ENCODE assay signal across 31 cellular contexts in genomic region chr6:7848229-7848628, GRCh38.
"Had no signal": no experiment of that assay in that cellular context is flagged by ENCODE, and none has a peak within 500 bp of the region (broad histone marks: within the 10 kb centered on the region; RNA-seq: fewer than 3 reads in every experiment).

No MANE protein-coding gene starts in this region.

- ATAC-seq: activated CD8-positive, alpha-beta T cell treated with anti-CD3 and anti-CD28 coated beads for 36 hours; activated T-cell treated with anti-CD3 and anti-CD28 coated beads, Interleukin-2, amount 50 U/mL, for 72 hours; activated T-helper 17 cell treated with anti-CD3 and anti-CD28 coated beads, Interleukin-2, amount 50 U/mL, for 72 hours; body of pancreas had no signal

- H3K4me1 Mint-ChIP-seq: activated B cell treated with CpG ODN at 0.5 μM for 24 hours; activated naive CD4-positive, alpha-beta T cell treated with anti-CD3 and anti-CD28 coated beads, Interleukin-2, amount 50 U/mL, for 24 hours; activated naive CD8-positive, alpha-beta T cell treated with anti-CD3 and anti-CD28 coated beads, Interleukin-2, amount 10 ng/mL, durations not matched to agents 7 days and 5 days; activated T-helper 17 cell treated with anti-CD3 and anti-CD28 coated beads, Interleukin-2, amount 50 U/mL, for 72 hours had no signal

- H3K4me3 Mint-ChIP-seq: activated B cell treated with CpG ODN at 0.5 μM for 24 hours; activated CD8-positive, alpha-beta T cell treated with anti-CD3 and anti-CD28 coated beads for 36 hours; activated naive CD4-positive, alpha-beta T cell treated with anti-CD3 and anti-CD28 coated beads, Interleukin-2, amount 50 U/mL, for 24 hours; activated naive CD8-positive, alpha-beta T cell treated with anti-CD3 and anti-CD28 coated beads, Interleukin-2, amount 10 ng/mL, durations not matched to agents 7 days and 5 days; activated T-cell treated with anti-CD3 and anti-CD28 coated beads, Interleukin-2, amount 50 U/mL, for 72 hours; activated T-helper 17 cell treated with anti-CD3 and anti-CD28 coated beads, Interleukin-2, amount 50 U/mL, for 72 hours had no signal

- H3K4me1 ChIP-seq: body of pancreas, breast epithelium had no signal

- H3K27ac Mint-ChIP-seq: activated B cell treated with CpG ODN at 0.5 μM for 24 hours; activated CD8-positive, alpha-beta T cell treated with anti-CD3 and anti-CD28 coated beads for 36 hours; activated naive CD4-positive, alpha-beta T cell treated with anti-CD3 and anti-CD28 coated beads, Interleukin-2, amount 50 U/mL, for 24 hours; activated naive CD8-positive, alpha-beta T cell treated with anti-CD3 and anti-CD28 coated beads, Interleukin-2, amount 10 ng/mL, durations not matched to agents 7 days and 5 days; activated T-cell treated with anti-CD3 and anti-CD28 coated beads, Interleukin-2, amount 50 U/mL, for 72 hours; activated T-helper 17 cell treated with anti-CD3 and anti-CD28 coated beads, Interleukin-2, amount 50 U/mL, for 72 hours had no signal

- H3K4me3 ChIP-seq: body of pancreas, breast epithelium, PC-9 had no signal

- H3K36me3 ChIP-seq: breast epithelium had no signal

- FAIRE-seq: RCC 7860 had no signal

- H3K27me3 ChIP-seq: body of pancreas, breast epithelium had no signal

- H2AFZ ChIP-seq: PC-9 had no signal

- H3K9me3 Mint-ChIP-seq: activated naive CD4-positive, alpha-beta T cell treated with anti-CD3 and anti-CD28 coated beads, Interleukin-2, amount 50 U/mL, for 24 hours had no signal

- DNase-seq: activated B cell treated with CpG ODN at 0.5 μM for 24 hours; activated CD4-positive, alpha-beta T cell treated with anti-CD3 and anti-CD28 coated beads for 4 hours; activated CD4-positive, alpha-beta T cell treated with anti-CD3 and anti-CD28 coated beads, Interleukin-2, amount 50 U/mL, for 1 hour; activated CD4-positive, CD25-positive, alpha-beta regulatory T cell treated with anti-CD3 and anti-CD28 coated beads, Interleukin-2, amount 50 U/mL, for 72 hours; activated CD8-positive, alpha-beta T cell treated with anti-CD3 and anti-CD28 coated beads for 36 hours; activated effector memory CD4-positive, alpha-beta T cell treated with anti-CD3 and anti-CD28 coated beads, Interleukin-2, amount 50 U/mL, for 16 hours; activated naive CD4-positive, alpha-beta T cell; activated naive CD8-positive, alpha-beta T cell treated with anti-CD3 and anti-CD28 coated beads, Interleukin-2, amount 10 ng/mL, durations not matched to agents 7 days and 5 days; activated T-cell treated with anti-CD3 and anti-CD28 coated beads, Interleukin-2, amount 50 U/mL, for 1 hour; activated T-cell treated with anti-CD3 and anti-CD28 coated beads, Interleukin-2, amount 50 U/mL, for 72 hours; body of pancreas; caudate nucleus; cerebellar nuclear complex; NCI-H1048; NCI-H1105 treated with DMSO at 0.1 percent for 48 hours; NCI-H1436 treated with DMSO at 0.1 percent for 48 hours; NCI-H1694 treated with DMSO at 0.1 percent for 48 hours; NCI-H2029; NCI-H510A; NCI-H526; NCI-H748 treated with DMSO at 0.1 percent for 48 hours; PC-9; Right ventricle myocardium superior; SW 1271; T-helper 1 cell; T-helper 9 cell had no signal

- H3K36me3 Mint-ChIP-seq: activated naive CD4-positive, alpha-beta T cell treated with anti-CD3 and anti-CD28 coated beads, Interleukin-2, amount 50 U/mL, for 24 hours; activated naive CD8-positive, alpha-beta T cell treated with anti-CD3 and anti-CD28 coated beads, Interleukin-2, amount 10 ng/mL, durations not matched to agents 7 days and 5 days had no signal

- H3K4me2 ChIP-seq: PC-9 had no signal

- H3K27ac ChIP-seq: body of pancreas, breast epithelium, PC-9, VCaP had no signal
